Comparison of ENCODE assay signal across 25 cellular contexts in genomic region chr1:86224651-86225050, GRCh38.
"Had no signal": no experiment of that assay in that cellular context is flagged by ENCODE, and none has a peak within 500 bp of the region (broad histone marks: within the 10 kb centered on the region; RNA-seq: fewer than 3 reads in every experiment).

No MANE protein-coding gene starts in this region.

- ATAC-seq: activated T-cell treated with anti-CD3 and anti-CD28 coated beads, Interleukin-2, amount 50 U/mL, for 72 hours; T-helper 17 cell had no signal

- DNase-seq: activated B cell treated with CpG ODN at 0.5 μM for 24 hours; activated CD4-positive, alpha-beta memory T cell treated with anti-CD3 and anti-CD28 coated beads, Interleukin-2, amount 10 ng/mL, durations not matched to agents 7 days and 5 days; activated CD4-positive, alpha-beta T cell treated with anti-CD3 and anti-CD28 coated beads for 1 hour; activated CD8-positive, alpha-beta memory T cell treated with anti-CD3 and anti-CD28 coated beads, Interleukin-2, amount 50 U/mL, for 4 hours; activated gamma-delta T cell treated with Interleukin-2 at 50 U/mL for 16 hours; activated naive CD4-positive, alpha-beta T cell treated with anti-CD3 and anti-CD28 coated beads, Interleukin-2, amount 10 ng/mL, durations not matched to agents 7 days and 5 days; activated naive CD8-positive, alpha-beta T cell treated with anti-CD3 and anti-CD28 coated beads for 36 hours; activated T-cell treated with anti-CD3 and anti-CD28 coated beads, Interleukin-2, amount 50 U/mL, for 72 hours; brain microvascular endothelial cell; Karpas-422; NCI-H1048; NCI-H1417 treated with DMSO at 0.1 percent for 48 hours; NCI-H1694; NCI-H2029; NCI-H345; NCI-H510A; NCI-H526 treated with DMSO at 0.1 percent for 48 hours; NK-92 treated with Interleukin-12 subunit alpha and Interleukin-12 subunit beta, amount 100 ng/mL, for 24 hours; Peyer's patch; Right ventricle myocardium superior; T-helper 17 cell; T-helper 9 cell had no signal

- H3K27ac ChIP-seq: brain microvascular endothelial cell, cardiac muscle cell, Peyer's patch, RWPE1, SJSA1 had no signal

- H3K36me3 ChIP-seq: brain microvascular endothelial cell, cardiac muscle cell, Peyer's patch, SJSA1 had no signal

- H3K4me1 ChIP-seq: Peyer's patch, SJSA1 had no signal

- H3K4me3 ChIP-seq: cardiac muscle cell, Peyer's patch, SJSA1 had no signal

- H3K9me3 ChIP-seq: Peyer's patch, SJSA1 had no signal

- H3K27me3 ChIP-seq: brain microvascular endothelial cell, cardiac muscle cell, Peyer's patch, SJSA1 had no signal
